28 cellular contexts compared by ENCODE assay signal in genomic region chr20:32294071-32294470, GRCh38.
"Had no signal": no experiment of that assay in that cellular context is flagged by ENCODE, and none has a peak within 500 bp of the region (broad histone marks: within the 10 kb centered on the region; RNA-seq: fewer than 3 reads in every experiment).

No MANE protein-coding gene starts in this region.

- H3K27ac Mint-ChIP-seq: dendritic cell treated with granulocyte-macrophage colony-stimulating factor and Interleukin-4, amounts not matched to agents 40 ng/mL and 50 ng/mL, for 4 days; endodermal cell; stimulated activated memory B cell treated with anti-CD40 and anti-IgM and Interleukin-4, amounts not matched to agents 10 μg/mL and 1 μg/mL and 100 μg/mL, for 72 hours had no signal

- H3K36me3 ChIP-seq: colonic mucosa, esophagus muscularis mucosa, gastroesophageal sphincter, heart right ventricle, left lung, neutrophil, pancreas, right atrium auricular region, suprapubic skin, transverse colon, upper lobe of right lung, uterus had no signal

- H3K4me2 ChIP-seq: smooth muscle cell had no signal

- H3K4me3 Mint-ChIP-seq: dendritic cell treated with granulocyte-macrophage colony-stimulating factor and Interleukin-4, amounts not matched to agents 40 ng/mL and 50 ng/mL, for 4 days; endodermal cell; naive thymus-derived CD8-positive, alpha-beta T cell; stimulated activated memory B cell treated with anti-CD40 and anti-IgM and Interleukin-4, amounts not matched to agents 10 μg/mL and 1 μg/mL and 100 μg/mL, for 72 hours; stimulated activated naive CD8-positive, alpha-beta T cell treated with anti-CD3 and anti-CD28 coated beads, Interleukin-15, Interleukin-2, amounts not matched to agents 100 ng/mL and 50 ng/mL, for 24 hours had no signal

- H3K4me1 ChIP-seq: foreskin keratinocyte, suprapubic skin, upper lobe of right lung, uterus had no signal

- H3K9me3 Mint-ChIP-seq: dendritic cell treated with granulocyte-macrophage colony-stimulating factor and Interleukin-4, amounts not matched to agents 40 ng/mL and 50 ng/mL, for 4 days; endodermal cell; naive thymus-derived CD8-positive, alpha-beta T cell; stimulated activated memory B cell treated with anti-CD40 and anti-IgM and Interleukin-4, amounts not matched to agents 10 μg/mL and 1 μg/mL and 100 μg/mL, for 72 hours; stimulated activated naive CD8-positive, alpha-beta T cell treated with anti-CD3 and anti-CD28 coated beads, Interleukin-15, Interleukin-2, amounts not matched to agents 100 ng/mL and 50 ng/mL, for 24 hours had no signal

- H3K27me3 Mint-ChIP-seq: dendritic cell treated with granulocyte-macrophage colony-stimulating factor and Interleukin-4, amounts not matched to agents 40 ng/mL and 50 ng/mL, for 4 days; naive thymus-derived CD8-positive, alpha-beta T cell; progenitor cell of endocrine pancreas; stimulated activated memory B cell treated with anti-CD40 and anti-IgM and Interleukin-4, amounts not matched to agents 10 μg/mL and 1 μg/mL and 100 μg/mL, for 72 hours; stimulated activated naive CD8-positive, alpha-beta T cell treated with anti-CD3 and anti-CD28 coated beads, Interleukin-15, Interleukin-2, amounts not matched to agents 100 ng/mL and 50 ng/mL, for 24 hours had no signal

- H3K4me1 Mint-ChIP-seq: endodermal cell had no signal

- H3K27me3 ChIP-seq: colonic mucosa, esophagus muscularis mucosa, foreskin keratinocyte, gastroesophageal sphincter, heart right ventricle, left lung, neutrophil, pancreas, right atrium auricular region, suprapubic skin, transverse colon, upper lobe of right lung, uterus had no signal

- H3K27ac ChIP-seq: colonic mucosa, esophagus muscularis mucosa, foreskin keratinocyte, gastroesophageal sphincter, heart right ventricle, left lung, neutrophil, pancreas, right atrium auricular region, suprapubic skin, transverse colon, upper lobe of right lung, uterus had no signal

- H3K9me3 ChIP-seq: colonic mucosa, esophagus muscularis mucosa, gastroesophageal sphincter, heart right ventricle, left lung, neutrophil, pancreas, right atrium auricular region, suprapubic skin, transverse colon, upper lobe of right lung, uterus had no signal

- DNase-seq: colonic mucosa; effector CD8-positive, alpha-beta T cell; endodermal cell; foreskin keratinocyte; glutamatergic neuron; heart right ventricle; hippocampal formation; left cardiac atrium; left lung; mesendoderm; naive thymus-derived CD8-positive, alpha-beta T cell; pancreas; stimulated activated CD4-positive, alpha-beta T cell treated with anti-CD3 and anti-CD28 coated beads, Interleukin-12 subunit alpha, Interleukin-12 subunit beta, amount 100 ng/mL, for 4 hours; stimulated activated CD4-positive, alpha-beta T cell treated with anti-CD3 and anti-CD28 coated beads, Interleukin-1b, Interleukin-23, amount 100 ng/mL, for 48 hours; stimulated activated CD4-positive, alpha-beta T cell treated with anti-CD3 and anti-CD28 coated beads, Interleukin-4, amount 100 ng/mL, for 1 hour; transverse colon; upper lobe of right lung; uterus had no signal

- H3K4me3 ChIP-seq: colonic mucosa, esophagus muscularis mucosa, gastroesophageal sphincter, heart right ventricle, left lung, pancreas, right atrium auricular region, smooth muscle cell, suprapubic skin, transverse colon, upper lobe of right lung, uterus had no signal
